Comparison of ENCODE assay signal across 26 cellular contexts in the genomic region with DNA sequence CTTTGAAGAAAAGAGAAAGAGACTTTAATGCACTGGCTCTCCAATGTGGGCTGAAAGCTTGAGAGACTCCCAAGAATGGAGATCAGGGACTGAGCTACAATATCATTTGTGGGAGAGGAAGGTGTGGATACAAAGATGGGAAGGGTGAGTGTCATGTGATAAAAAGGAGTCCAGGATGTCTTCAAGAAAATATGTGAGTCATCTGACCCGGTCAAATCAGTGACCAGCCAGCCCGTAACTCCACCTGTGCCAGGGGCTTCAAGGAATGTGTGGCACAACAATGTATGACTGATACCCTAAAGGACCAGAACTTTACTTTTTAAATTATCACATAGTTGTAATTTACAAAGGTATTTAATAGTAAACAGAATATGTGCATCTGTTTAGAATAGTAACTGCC.
"Had no signal": no experiment of that assay in that cellular context is flagged by ENCODE, and none has a peak within 500 bp of the region (broad histone marks: within the 10 kb centered on the region; RNA-seq: fewer than 3 reads in every experiment).

No MANE protein-coding gene starts in this region.

- H3K27me3 Mint-ChIP-seq: activated naive CD8-positive, alpha-beta T cell had no signal

- ATAC-seq: foreskin keratinocyte, heart right ventricle had no signal

- DNase-seq: activated CD4-positive, alpha-beta T cell treated with anti-CD3 and anti-CD28 coated beads for 4 hours; activated CD4-positive, alpha-beta T cell treated with anti-CD3 and anti-CD28 coated beads, Interleukin-2, amount 50 U/mL, for 48 hours; activated CD8-positive, alpha-beta memory T cell treated with anti-CD3 and anti-CD28 coated beads, Interleukin-2, amount 50 U/mL, for 4 hours; activated T-cell treated with anti-CD3 and anti-CD28 coated beads, Interleukin-2, amount 50 U/mL, for 1 hour; cerebellar nuclear complex; colonic mucosa; dorsolateral prefrontal cortex; foreskin keratinocyte; heart right ventricle; left ventricle myocardium inferior; mesendoderm; mucosa of descending colon; ovary; stimulated activated CD4-positive, alpha-beta T cell treated with anti-CD3 and anti-CD28 coated beads, Interleukin-15, amount 100 ng/mL, for 24 hours; stimulated activated CD4-positive, alpha-beta T cell treated with anti-CD3 and anti-CD28 coated beads, Interleukin-2, amount 100 ng/mL, for 24 hours; stimulated activated naive CD4-positive, alpha-beta T cell; T-helper 1 cell had no signal

- H3K4me3 ChIP-seq: ascending aorta, cardiac muscle cell, colonic mucosa, dorsolateral prefrontal cortex, esophagus muscularis mucosa, heart right ventricle, left ventricle myocardium inferior, lung, mucosa of descending colon, ovary, prostate gland, right atrium auricular region, tibial nerve had no signal

- H3K4me3 Mint-ChIP-seq: activated naive CD8-positive, alpha-beta T cell; brain had no signal

- H3K27ac Mint-ChIP-seq: activated naive CD8-positive, alpha-beta T cell had no signal

- H3K4me1 ChIP-seq: ascending aorta, colonic mucosa, foreskin keratinocyte, prostate gland had no signal

- H3K27ac ChIP-seq: ascending aorta, cardiac muscle cell, colonic mucosa, foreskin keratinocyte, heart right ventricle, left ventricle myocardium inferior, ovary, prostate gland, right atrium auricular region had no signal

- H3K27me3 ChIP-seq: ascending aorta, cardiac muscle cell, colonic mucosa, dorsolateral prefrontal cortex, esophagus muscularis mucosa, foreskin keratinocyte, heart right ventricle, ovary, right atrium auricular region, tibial nerve had no signal

- H3K9me3 Mint-ChIP-seq: brain had no signal

- H3K9me3 ChIP-seq: ascending aorta, colonic mucosa, esophagus muscularis mucosa, heart right ventricle, left ventricle myocardium inferior, mucosa of descending colon, ovary, prostate gland, right atrium auricular region, tibial nerve had no signal
